In genomic region chr2:163157411-163157810, GRCh38 we compare ENCODE assay signal across 26 cellular contexts.
DNase-seq lines count a peak whose midpoint lies in the region; ATAC-seq, FAIRE-seq and TF ChIP-seq lines count a peak whose summit lies in the region.
"Had no signal": no experiment of that assay in that cellular context is flagged by ENCODE, and none has a peak within 500 bp of the region (broad histone marks: within the 10 kb centered on the region; RNA-seq: fewer than 3 reads in every experiment).

No MANE protein-coding gene starts in this region.

- no peaks in the 10 kb centered on the region for H3K27me3 ChIP-seq in breast epithelium
- peaks cover 1% of the 10 kb centered on the region for H3K27me3 ChIP-seq in bronchial epithelial cell (ENCODE audit: control insufficient read depth, insufficient read depth, low read length)
- no peaks in the 10 kb centered on the region for H3K27me3 ChIP-seq in H9 (ENCODE audit: insufficient read depth, low read length)
- H3K27me3 ChIP-seq: BE2C, tibial nerve had no signal

- H3K4me1 Mint-ChIP-seq in MCF 10A (ENCODE audit: insufficient read depth, unreplicated experiment), result peaks cover 16% of the 10 kb centered on the region
- H3K4me1 Mint-ChIP-seq in H9, result no peaks in the 10 kb centered on the region
- no peaks in the 10 kb centered on the region for H3K4me1 Mint-ChIP-seq in activated CD8-positive, alpha-beta T cell treated with anti-CD3 and anti-CD28 coated beads for 36 hours (ENCODE audit: low read depth)
- no peaks in the 10 kb centered on the region for H3K4me1 Mint-ChIP-seq in activated CD8-positive, alpha-beta memory T cell treated with anti-CD3 and anti-CD28 coated beads, Interleukin-2, amount 10 ng/mL, durations not matched to agents 7 days and 5 days
- H3K4me1 Mint-ChIP-seq: activated B cell treated with CpG ODN at 0.5 μM for 24 hours; memory B cell; stimulated activated naive CD8-positive, alpha-beta T cell treated with anti-CD3 and anti-CD28 coated beads, Interleukin-15, amount 100 ng/mL, for 72 hours had no signal

- no peaks in the 10 kb centered on the region for H3K79me1 ChIP-seq in H9 (ENCODE audit: insufficient read depth, low read depth, low read length, poor library complexity, severe bottlenecking)

- no peak overlapping the region for H3K18ac ChIP-seq in H9 (ENCODE audit: insufficient read length, low read depth, low read length)

- H3K4me1 ChIP-seq in breast epithelium, result no peaks in the 10 kb centered on the region
- no peaks in the 10 kb centered on the region for H3K4me1 ChIP-seq in H9 (ENCODE audit: insufficient read depth, low read length)
- H3K4me1 ChIP-seq: BE2C, tibial nerve had no signal

- H3K9me3 ChIP-seq in breast epithelium (no peaks in the 10 kb centered on the region), H9 (ENCODE audit: control insufficient read depth, low read depth, low read length) (no peaks in the 10 kb centered on the region)
- H3K9me3 ChIP-seq: BE2C, SK-N-SH, tibial nerve had no signal

- H2AFZ ChIP-seq in H9 (ENCODE audit: low read length), result no peak overlapping the region

- H2BK5ac ChIP-seq in H9 (ENCODE audit: insufficient read length, low read length), result no peak overlapping the region

- no peak for TF ChIP-seq POLR2A in breast epithelium (IDR thresholded peaks at IDR 0.05)

- CTCF ChIA-PET in MCF 10A (lab: Yijun Ruan, JAX), result interaction anchor here (0.6 to 8.1 kb wide), 11 partner anchors 10 to 1387 kb away, joined by 3 to 90 read pairs (median 3); no protein-coding TSS in a partner anchor
- CTCF ChIA-PET in activated CD8-positive, alpha-beta T cell treated with anti-CD3 and anti-CD28 coated beads for 36 hours (lab: Charles Lee), result no interaction called here
- CTCF ChIA-PET in activated CD8-positive, alpha-beta memory T cell treated with anti-CD3 and anti-CD28 coated beads, Interleukin-2, amount 10 ng/mL, durations not matched to agents 7 days and 5 days (lab: Charles Lee), result no interaction called here

- WGBS in H9 (ENCODE audit: extremely low coverage, insufficient read length, low lambda C conversion rate), result no CpG with 5 or more reads among the region's 2 CpGs

- no peak overlapping the region for H3K4me3 ChIP-seq in breast epithelium
- no peak overlapping the region for H3K4me3 ChIP-seq in bronchial epithelial cell (ENCODE audit: low read depth, low read length)
- H3K4me3 ChIP-seq: GM12878, tibial nerve had no signal

- TF ChIP-seq CTCF in MCF 10A (IDR thresholded peaks at IDR 0.05; ENCODE audit: unreplicated experiment) (no peak), breast epithelium (IDR thresholded peaks at IDR 0.05) (no peak), bronchial epithelial cell (IDR thresholded peaks at IDR 0.05; ENCODE audit: insufficient read depth, low read length, severe bottlenecking) (no peak), H9 (conservative IDR thresholded peaks at IDR 0.05) (no peak)
- TF ChIP-seq CTCF in activated CD8-positive, alpha-beta T cell treated with anti-CD3 and anti-CD28 coated beads for 36 hours (IDR thresholded peaks at IDR 0.05), result no peak

- H2BK15ac ChIP-seq in H9 (ENCODE audit: low read depth, low read length), result no peak overlapping the region

- no peaks in the 10 kb centered on the region for H3K23me2 ChIP-seq in H9 (ENCODE audit: insufficient read length, low read depth, low read length, poor library complexity, severe bottlenecking)

- H3K9ac ChIP-seq in H9 (ENCODE audit: extremely low read depth, insufficient read length, low read length), result no peak overlapping the region
- H3K9ac ChIP-seq: SK-N-SH had no signal

- H2BK120ac ChIP-seq in H9 (ENCODE audit: low read depth, low read length, poor library complexity, severe bottlenecking), result no peak overlapping the region

- DNase-seq in MCF 10A (ENCODE audit: unreplicated experiment) (peak; percentile 10), breast epithelium (ENCODE audit: low spot score in 2 of 2) (no peak), bronchial epithelial cell (ENCODE audit: low read depth) (peak; percentile 26), iris pigment epithelial cell (ENCODE audit: low read depth) (peak; percentile 82), H9 (no peak), D341Med (ENCODE audit: low spot score) (no peak)
- DNase-seq in activated CD8-positive, alpha-beta T cell treated with anti-CD3 and anti-CD28 coated beads for 36 hours, result no peak
- DNase-seq in activated CD8-positive, alpha-beta memory T cell treated with anti-CD3 and anti-CD28 coated beads, Interleukin-2, amount 10 ng/mL, durations not matched to agents 7 days and 5 days, result no peak
- DNase-seq: activated B cell treated with CpG ODN at 0.5 μM for 24 hours; activated CD4-positive, alpha-beta memory T cell treated with anti-CD3 and anti-CD28 coated beads for 36 hours; activated gamma-delta T cell; activated T-cell treated with anti-CD3 and anti-CD28 coated beads for 4 hours; amygdala; BE2C; erythroblast; kidney; NCI-H1105 treated with DMSO at 0.1 percent for 48 hours; NCI-H510A treated with DMSO at 0.1 percent for 48 hours; nucleus accumbens; SK-N-SH; stimulated activated CD4-positive, alpha-beta T cell treated with anti-CD3 and anti-CD28 coated beads, Interleukin-12 subunit alpha, Interleukin-12 subunit beta, amount 100 ng/mL, for 4 hours; stimulated activated naive CD8-positive, alpha-beta T cell treated with anti-CD3 and anti-CD28 coated beads, Interleukin-15, amount 100 ng/mL, for 72 hours had no signal

- H3K27ac ChIP-seq in breast epithelium (no peak overlapping the region), H9 (ENCODE audit: insufficient read length, low read depth, low read length) (no peak overlapping the region)
- H3K27ac ChIP-seq: 22Rv1, tibial nerve had no signal

- POLR2A ChIA-PET in MCF 10A (lab: Yijun Ruan, JAX), result interaction anchor here (1.5 kb wide), 1 partner anchor 10 kb away, joined by 6 read pairs; no protein-coding TSS in a partner anchor
- POLR2A ChIA-PET in activated CD8-positive, alpha-beta T cell treated with anti-CD3 and anti-CD28 coated beads for 36 hours (lab: Charles Lee), result no interaction called here

- H2BK12ac ChIP-seq in H9 (ENCODE audit: insufficient read length, low read depth, low read length), result no peak overlapping the region

- H3K14ac ChIP-seq in H9 (ENCODE audit: insufficient read depth, low read length), result no peak overlapping the region

- H4K91ac ChIP-seq in H9 (ENCODE audit: insufficient read length, low read depth, low read length), result no peak overlapping the region

- H3K36me3 Mint-ChIP-seq in MCF 10A (ENCODE audit: insufficient read depth, unreplicated experiment) (no peaks in the 10 kb centered on the region), H9 (ENCODE audit: insufficient read depth in 1 of 3, low read depth in 3 of 3) (no peaks in the 10 kb centered on the region)
- H3K36me3 Mint-ChIP-seq in activated CD8-positive, alpha-beta T cell treated with anti-CD3 and anti-CD28 coated beads for 36 hours (ENCODE audit: low read depth), result no peaks in the 10 kb centered on the region
- H3K36me3 Mint-ChIP-seq in activated CD8-positive, alpha-beta memory T cell treated with anti-CD3 and anti-CD28 coated beads, Interleukin-2, amount 10 ng/mL, durations not matched to agents 7 days and 5 days, result no peaks in the 10 kb centered on the region
- H3K36me3 Mint-ChIP-seq: activated CD4-positive, alpha-beta memory T cell treated with anti-CD3 and anti-CD28 coated beads for 36 hours; memory B cell had no signal

- no peak overlapping the region for H2BK20ac ChIP-seq in H9 (ENCODE audit: low read depth, low read length, poor library complexity, severe bottlenecking)

- no peaks in the 10 kb centered on the region for H3K79me2 ChIP-seq in H9 (ENCODE audit: insufficient read depth, low read length)

- H3K27me3 Mint-ChIP-seq in MCF 10A (ENCODE audit: insufficient read depth, unreplicated experiment) (no peaks in the 10 kb centered on the region), H9 (ENCODE audit: low read depth) (no peaks in the 10 kb centered on the region)
- no peaks in the 10 kb centered on the region for H3K27me3 Mint-ChIP-seq in activated CD8-positive, alpha-beta T cell treated with anti-CD3 and anti-CD28 coated beads for 36 hours
- H3K27me3 Mint-ChIP-seq in activated CD8-positive, alpha-beta memory T cell treated with anti-CD3 and anti-CD28 coated beads, Interleukin-2, amount 10 ng/mL, durations not matched to agents 7 days and 5 days, result no peaks in the 10 kb centered on the region
- H3K27me3 Mint-ChIP-seq: activated CD4-positive, alpha-beta memory T cell treated with anti-CD3 and anti-CD28 coated beads for 36 hours; memory B cell; stimulated activated naive CD8-positive, alpha-beta T cell treated with anti-CD3 and anti-CD28 coated beads, Interleukin-15, amount 100 ng/mL, for 72 hours had no signal

- no peak for ATAC-seq in activated CD8-positive, alpha-beta T cell treated with anti-CD3 and anti-CD28 coated beads for 36 hours
- ATAC-seq in activated CD8-positive, alpha-beta memory T cell treated with anti-CD3 and anti-CD28 coated beads, Interleukin-2, amount 10 ng/mL, durations not matched to agents 7 days and 5 days, result no peak
- ATAC-seq: GM12878; stimulated activated naive CD8-positive, alpha-beta T cell treated with anti-CD3 and anti-CD28 coated beads, Interleukin-15, amount 100 ng/mL, for 72 hours had no signal

- H3K36me3 ChIP-seq in breast epithelium, result no peaks in the 10 kb centered on the region
- no peaks in the 10 kb centered on the region for H3K36me3 ChIP-seq in bronchial epithelial cell (ENCODE audit: control insufficient read depth, insufficient read depth, low read length)
- H3K36me3 ChIP-seq: BE2C, tibial nerve had no signal

- no peaks in the 10 kb centered on the region for H4K20me1 ChIP-seq in H9 (ENCODE audit: control insufficient read depth, insufficient read depth, insufficient read length)

- H4K5ac ChIP-seq in H9 (ENCODE audit: insufficient read length, low read depth, low read length), result no peak overlapping the region

- no peak overlapping the region for H3K4me3 Mint-ChIP-seq in MCF 10A (ENCODE audit: unreplicated experiment)
- H3K4me3 Mint-ChIP-seq in H9, result no peak overlapping the region
- no peak overlapping the region for H3K4me3 Mint-ChIP-seq in activated CD8-positive, alpha-beta T cell treated with anti-CD3 and anti-CD28 coated beads for 36 hours
- H3K4me3 Mint-ChIP-seq in activated CD8-positive, alpha-beta memory T cell treated with anti-CD3 and anti-CD28 coated beads, Interleukin-2, amount 10 ng/mL, durations not matched to agents 7 days and 5 days, result no peak overlapping the region
- H3K4me3 Mint-ChIP-seq: activated B cell treated with CpG ODN at 0.5 μM for 24 hours; activated CD4-positive, alpha-beta memory T cell treated with anti-CD3 and anti-CD28 coated beads for 36 hours; memory B cell; stimulated activated naive CD8-positive, alpha-beta T cell treated with anti-CD3 and anti-CD28 coated beads, Interleukin-15, amount 100 ng/mL, for 72 hours had no signal

- BruUV-seq in MCF 10A (replicated peaks; lab: Mats Ljungman, UMichigan), result no TSS peak

- H3K23ac ChIP-seq in H9 (ENCODE audit: insufficient read length, low read depth, low read length), result no peak overlapping the region

- no peak overlapping the region for H3K56ac ChIP-seq in H9 (ENCODE audit: insufficient read length, low read depth, low read length)

- no peak overlapping the region for H4K8ac ChIP-seq in H9 (replicated peaks; ENCODE audit: insufficient read length, low read depth, low read length)

- H3T11ph ChIP-seq in H9 (ENCODE audit: low read length), result no peak overlapping the region

- no peak overlapping the region for H2AK5ac ChIP-seq in H9 (ENCODE audit: insufficient read length, low read length)

- no peak for FAIRE-seq in bronchial epithelial cell (lab: Jason Lieb, UNC)
- FAIRE-seq: GM12878, kidney had no signal

- no peak overlapping the region for H3K4me2 ChIP-seq in H9 (ENCODE audit: insufficient read depth, insufficient read length, low read length)
- H3K4me2 ChIP-seq: SK-N-SH had no signal

- H3K9me3 Mint-ChIP-seq in MCF 10A (ENCODE audit: unreplicated experiment), result no peaks in the 10 kb centered on the region
- H3K9me3 Mint-ChIP-seq in H9, result no peaks in the 10 kb centered on the region
- no peaks in the 10 kb centered on the region for H3K9me3 Mint-ChIP-seq in activated CD8-positive, alpha-beta T cell treated with anti-CD3 and anti-CD28 coated beads for 36 hours
- H3K9me3 Mint-ChIP-seq in activated CD8-positive, alpha-beta memory T cell treated with anti-CD3 and anti-CD28 coated beads, Interleukin-2, amount 10 ng/mL, durations not matched to agents 7 days and 5 days (ENCODE audit: low read depth), result no peaks in the 10 kb centered on the region
- H3K9me3 Mint-ChIP-seq: activated B cell treated with CpG ODN at 0.5 μM for 24 hours; activated CD4-positive, alpha-beta memory T cell treated with anti-CD3 and anti-CD28 coated beads for 36 hours; memory B cell had no signal

- H3K27ac Mint-ChIP-seq in MCF 10A (ENCODE audit: low read depth, unreplicated experiment), result peak overlapping the region; percentile 20
- no peak overlapping the region for H3K27ac Mint-ChIP-seq in H9
- H3K27ac Mint-ChIP-seq in activated CD8-positive, alpha-beta T cell treated with anti-CD3 and anti-CD28 coated beads for 36 hours, result no peak overlapping the region
- H3K27ac Mint-ChIP-seq in activated CD8-positive, alpha-beta memory T cell treated with anti-CD3 and anti-CD28 coated beads, Interleukin-2, amount 10 ng/mL, durations not matched to agents 7 days and 5 days, result no peak overlapping the region
- H3K27ac Mint-ChIP-seq: activated B cell treated with CpG ODN at 0.5 μM for 24 hours; activated CD4-positive, alpha-beta memory T cell treated with anti-CD3 and anti-CD28 coated beads for 36 hours; memory B cell; stimulated activated naive CD8-positive, alpha-beta T cell treated with anti-CD3 and anti-CD28 coated beads, Interleukin-15, amount 100 ng/mL, for 72 hours had no signal

- intact Hi-C loops in MCF 10A (cut with micrococcal nuclease), result loop anchor here (5.0 to 10.0 kb wide), 2 partner anchors 1340 to 1557 kb away; no protein-coding TSS in a partner anchor
- intact Hi-C loops in breast epithelium (cut with DNase I; ENCODE audit: low total_unique reads), result no loop called here
- intact Hi-C loops in activated CD8-positive, alpha-beta T cell treated with anti-CD3 and anti-CD28 coated beads for 36 hours (cut with micrococcal nuclease), result no loop called here

- H3K4ac ChIP-seq in H9 (ENCODE audit: low read depth, low read length), result no peak overlapping the region

Comparison
In these comparisons a context has a peak if more than half of its experiments do, and no peak if none do; other contexts are left out.
1. DNase-seq: peak in MCF 10A (single experiment), bronchial epithelial cell (single experiment) and iris pigment epithelial cell (single experiment); none in breast epithelium (0 of 2), H9 (single experiment), D341Med (single experiment), activated CD8-positive, alpha-beta T cell treated with anti-CD3 and anti-CD28 coated beads for 36 hours (single experiment) and activated CD8-positive, alpha-beta memory T cell treated with anti-CD3 and anti-CD28 coated beads, Interleukin-2, amount 10 ng/mL, durations not matched to agents 7 days and 5 days (single experiment).